29 cellular contexts compared by ENCODE assay signal in genomic region chr5:32024751-32025150, GRCh38.
"Had no signal": no experiment of that assay in that cellular context is flagged by ENCODE, and none has a peak within 500 bp of the region (broad histone marks: within the 10 kb centered on the region; RNA-seq: fewer than 3 reads in every experiment).

No MANE protein-coding gene starts in this region.

- H3K9me3 Mint-ChIP-seq: activated CD4-positive, alpha-beta T cell treated with anti-CD3 and anti-CD28 coated beads, Interleukin-2, amount 10 ng/mL, durations not matched to agents 24 days and 14 days; activated CD8-positive, alpha-beta T cell treated with anti-CD3 and anti-CD28 coated beads for 36 hours; activated naive CD4-positive, alpha-beta T cell treated with anti-CD3 and anti-CD28 coated beads for 36 hours; activated naive CD4-positive, alpha-beta T cell treated with anti-CD3 and anti-CD28 coated beads, Interleukin-2, amount 50 U/mL, for 72 hours; activated T-cell treated with anti-CD3 and anti-CD28 coated beads, Interleukin-2, amount 50 U/mL, for 4 hours; activated T-helper 1 cell treated with anti-CD3 and anti-CD28 coated beads, Interleukin-12 subunit alpha, Interleukin-12 subunit beta, Interleukin-2, Interleukin-4 antibody, amounts not matched to agents 30 ng/mL and 10 ng/mL and 1 ng/mL, durations not matched to agents 14 hours and 24 hours and 36 hours; T-helper 1 cell treated with Interleukin-12 subunit alpha and Interleukin-12 subunit beta and Interleukin-4 antibody, amounts not matched to agents 30 μg/mL and 1 μg/mL, for 36 hours; T-helper 2 cell treated with Interferon-gamma antibody and Interleukin-4, amounts not matched to agents 5 μg/mL and 100 μg/mL, for 36 hours had no signal

- H3K4me1 ChIP-seq: body of pancreas, SJSA1 had no signal

- DNase-seq: activated CD4-positive, alpha-beta T cell treated with anti-CD3 and anti-CD28 coated beads, Interleukin-2, amount 10 ng/mL, durations not matched to agents 24 days and 14 days; activated CD4-positive, alpha-beta T cell treated with anti-CD3 and anti-CD28 coated beads, Interleukin-2, amount 50 U/mL, for 4 hours; activated CD8-positive, alpha-beta memory T cell treated with anti-CD3 and anti-CD28 coated beads, Interleukin-2, amount 50 U/mL, for 4 hours; activated CD8-positive, alpha-beta T cell treated with anti-CD3 and anti-CD28 coated beads for 36 hours; activated gamma-delta T cell treated with Interleukin-2 at 50 U/mL for 16 hours; activated naive CD4-positive, alpha-beta T cell treated with anti-CD3 and anti-CD28 coated beads for 36 hours; activated T-cell treated with anti-CD3 and anti-CD28 coated beads for 4 hours; activated T-cell treated with anti-CD3 and anti-CD28 coated beads, Interleukin-2, amount 50 U/mL, for 4 hours; adrenal gland; body of pancreas; cerebellar nuclear complex; MG63; NCI-H1092; NCI-H1436 treated with DMSO at 0.1 percent for 48 hours; NCI-H1694 treated with DMSO at 0.1 percent for 48 hours; NCI-H2029; NCI-H345; NCI-H524 treated with DMSO at 0.1 percent for 48 hours; SHP77 treated with DMSO at 0.1 percent for 48 hours; SK-N-SH had no signal

- ATAC-seq: activated CD8-positive, alpha-beta T cell treated with anti-CD3 and anti-CD28 coated beads for 36 hours; activated naive CD4-positive, alpha-beta T cell treated with anti-CD3 and anti-CD28 coated beads, Interleukin-2, amount 50 U/mL, for 72 hours; activated T-cell treated with anti-CD3 and anti-CD28 coated beads, Interleukin-2, amount 50 U/mL, for 4 hours; body of pancreas; Panc1 had no signal

- H3K36me3 ChIP-seq: adrenal gland, breast epithelium, MG63, SJSA1 had no signal

- H3K27ac Mint-ChIP-seq: activated CD4-positive, alpha-beta T cell treated with anti-CD3 and anti-CD28 coated beads, Interleukin-2, amount 10 ng/mL, durations not matched to agents 24 days and 14 days; activated CD8-positive, alpha-beta T cell treated with anti-CD3 and anti-CD28 coated beads for 36 hours; activated naive CD4-positive, alpha-beta T cell treated with anti-CD3 and anti-CD28 coated beads for 36 hours; activated naive CD4-positive, alpha-beta T cell treated with anti-CD3 and anti-CD28 coated beads, Interleukin-2, amount 50 U/mL, for 72 hours; activated T-helper 1 cell treated with anti-CD3 and anti-CD28 coated beads, Interleukin-12 subunit alpha, Interleukin-12 subunit beta, Interleukin-2, Interleukin-4 antibody, amounts not matched to agents 30 ng/mL and 10 ng/mL and 1 ng/mL, durations not matched to agents 14 hours and 24 hours and 36 hours; T-helper 1 cell treated with Interleukin-12 subunit alpha and Interleukin-12 subunit beta and Interleukin-4 antibody, amounts not matched to agents 30 μg/mL and 1 μg/mL, for 36 hours; T-helper 2 cell treated with Interferon-gamma antibody and Interleukin-4, amounts not matched to agents 5 μg/mL and 100 μg/mL, for 36 hours had no signal

- H3K9ac ChIP-seq: SK-N-SH had no signal

- H3K36me3 Mint-ChIP-seq: activated naive CD4-positive, alpha-beta T cell treated with anti-CD3 and anti-CD28 coated beads, Interleukin-2, amount 50 U/mL, for 72 hours had no signal

- H3K4me3 Mint-ChIP-seq: activated CD4-positive, alpha-beta T cell treated with anti-CD3 and anti-CD28 coated beads, Interleukin-2, amount 10 ng/mL, durations not matched to agents 24 days and 14 days; activated CD8-positive, alpha-beta T cell treated with anti-CD3 and anti-CD28 coated beads for 36 hours; activated naive CD4-positive, alpha-beta T cell treated with anti-CD3 and anti-CD28 coated beads for 36 hours; activated T-cell treated with anti-CD3 and anti-CD28 coated beads, Interleukin-2, amount 50 U/mL, for 4 hours; activated T-helper 1 cell treated with anti-CD3 and anti-CD28 coated beads, Interleukin-12 subunit alpha, Interleukin-12 subunit beta, Interleukin-2, Interleukin-4 antibody, amounts not matched to agents 30 ng/mL and 10 ng/mL and 1 ng/mL, durations not matched to agents 14 hours and 24 hours and 36 hours; T-helper 1 cell treated with Interleukin-12 subunit alpha and Interleukin-12 subunit beta and Interleukin-4 antibody, amounts not matched to agents 30 μg/mL and 1 μg/mL, for 36 hours; T-helper 2 cell treated with Interferon-gamma antibody and Interleukin-4, amounts not matched to agents 5 μg/mL and 100 μg/mL, for 36 hours had no signal

- H3K27me3 Mint-ChIP-seq: activated CD8-positive, alpha-beta T cell treated with anti-CD3 and anti-CD28 coated beads for 36 hours had no signal

- H3K9me3 ChIP-seq: adrenal gland, body of pancreas, breast epithelium, MG63, SJSA1, SK-N-SH had no signal

- H3K4me3 ChIP-seq: adrenal gland, body of pancreas, breast epithelium, MG63, SJSA1 had no signal

- H3K27ac ChIP-seq: adrenal gland, body of pancreas, breast epithelium, SJSA1 had no signal

- FAIRE-seq: astrocyte, TTC549 had no signal

- H3K4me2 ChIP-seq: SK-N-SH had no signal

- H3K27me3 ChIP-seq: adrenal gland, body of pancreas, breast epithelium, MG63, SJSA1 had no signal
